ENCODE assay signal across 1 cellular context in genomic region chr11:58945663-58946062, GRCh38.
TF ChIP-seq lines count a peak whose summit lies in the region.

No MANE protein-coding gene starts in this region.

TF ChIP-seq in HepG2, 621 proteins besides CTCF, POLR2A, EP300 and RAD21 (continued from another document and continues in another):
- TF ChIP-seq, protein P1, sequence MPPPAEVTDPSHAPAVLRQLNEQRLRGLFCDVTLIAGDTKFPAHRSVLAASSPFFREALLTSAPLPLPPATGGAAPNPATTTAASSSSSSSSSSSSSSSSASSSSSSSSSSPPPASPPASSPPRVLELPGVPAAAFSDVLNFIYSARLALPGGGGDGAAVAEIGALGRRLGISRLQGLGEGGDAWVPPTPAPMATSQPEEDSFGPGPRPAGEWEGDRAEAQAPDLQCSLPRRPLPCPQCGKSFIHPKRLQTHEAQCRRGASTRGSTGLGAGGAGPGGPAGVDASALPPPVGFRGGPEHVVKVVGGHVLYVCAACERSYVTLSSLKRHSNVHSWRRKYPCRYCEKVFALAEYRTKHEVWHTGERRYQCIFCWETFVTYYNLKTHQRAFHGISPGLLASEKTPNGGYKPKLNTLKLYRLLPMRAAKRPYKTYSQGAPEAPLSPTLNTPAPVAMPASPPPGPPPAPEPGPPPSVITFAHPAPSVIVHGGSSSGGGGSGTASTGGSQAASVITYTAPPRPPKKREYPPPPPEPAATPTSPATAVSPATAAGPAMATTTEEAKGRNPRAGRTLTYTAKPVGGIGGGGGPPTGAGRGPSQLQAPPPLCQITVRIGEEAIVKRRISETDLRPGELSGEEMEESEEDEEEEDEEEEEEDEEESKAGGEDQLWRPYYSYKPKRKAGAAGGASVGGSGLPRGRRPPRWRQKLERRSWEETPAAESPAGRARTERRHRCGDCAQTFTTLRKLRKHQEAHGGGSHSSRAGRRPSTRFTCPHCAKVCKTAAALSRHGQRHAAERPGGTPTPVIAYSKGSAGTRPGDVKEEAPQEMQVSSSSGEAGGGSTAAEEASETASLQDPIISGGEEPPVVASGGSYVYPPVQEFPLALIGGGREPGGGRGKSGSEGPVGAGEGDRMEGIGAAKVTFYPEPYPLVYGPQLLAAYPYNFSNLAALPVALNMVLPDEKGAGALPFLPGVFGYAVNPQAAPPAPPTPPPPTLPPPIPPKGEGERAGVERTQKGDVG (CRISPR knock-in tag; IDR thresholded peaks at IDR 0.05; ENCODE audit: borderline replicate concordance), result no peak
- TF ChIP-seq HNF4G (IDR thresholded peaks at IDR 0.05; ENCODE audit: borderline replicate concordance, low read depth, low read length) (0 out of 2 replicates have a peak, but pooled peaks have one; percentile 21), HNF4G (CRISPR knock-in tag; IDR thresholded peaks at IDR 0.05; ENCODE audit: borderline replicate concordance, low read depth) (no peak), TFAP4 (IDR thresholded peaks at IDR 0.05; ENCODE audit: borderline replicate concordance, low read depth) (no peak), IRX3 (CRISPR knock-in tag; IDR thresholded peaks at IDR 0.05; ENCODE audit: borderline replicate concordance, low read depth) (no peak), CBX2 (IDR thresholded peaks at IDR 0.05; ENCODE audit: low read depth, low read length) (no peak), CBX2 (CRISPR knock-in tag; IDR thresholded peaks at IDR 0.05; ENCODE audit: low read depth) (no peak), NR2C2 (CRISPR knock-in tag; IDR thresholded peaks at IDR 0.05; ENCODE audit: borderline replicate concordance) (0 out of 2 replicates have a peak, but pooled peaks have one; percentile 35), SOX6 (IDR thresholded peaks at IDR 0.05) (no peak), SOX6 (CRISPR knock-in tag; IDR thresholded peaks at IDR 0.05) (peak; percentile 38; the same call in 1 of the 2 replicates), ZNF605 (CRISPR knock-in tag; IDR thresholded peaks at IDR 0.05) (no peak), ATF3 (CRISPR knock-in tag; IDR thresholded peaks at IDR 0.05) (no peak), BCL6 (CRISPR knock-in tag; IDR thresholded peaks at IDR 0.05) (peak; percentile 46; the same call in 1 of the 2 replicates), TBP (CRISPR knock-in tag; IDR thresholded peaks at IDR 0.05) (no peak), CBFB (CRISPR knock-in tag; IDR thresholded peaks at IDR 0.05) (no peak), ZFYVE20 (CRISPR knock-in tag; IDR thresholded peaks at IDR 0.05; ENCODE audit: borderline replicate concordance, low read depth) (no peak), CREM (IDR thresholded peaks at IDR 0.05) (no peak), CREM (CRISPR knock-in tag; IDR thresholded peaks at IDR 0.05) (no peak), IRF2 (CRISPR knock-in tag; IDR thresholded peaks at IDR 0.05) (no peak), ZNF724P (CRISPR knock-in tag; IDR thresholded peaks at IDR 0.05; ENCODE audit: borderline replicate concordance) (no peak), RARA (CRISPR knock-in tag; IDR thresholded peaks at IDR 0.05) (0 out of 2 replicates have a peak, but pooled peaks have one; percentile 23), ZNF781 (CRISPR knock-in tag; IDR thresholded peaks at IDR 0.05; ENCODE audit: borderline replicate concordance, not compliant biosample characterization) (no peak), NCOA2 (CRISPR knock-in tag; IDR thresholded peaks at IDR 0.05) (peak; percentile 40; the same call in 1 of the 2 replicates), ZFP90 (CRISPR knock-in tag; IDR thresholded peaks at IDR 0.05; ENCODE audit: borderline replicate concordance) (no peak), GATAD1 (CRISPR knock-in tag; IDR thresholded peaks at IDR 0.05) (no peak), E2F1 (CRISPR knock-in tag; IDR thresholded peaks at IDR 0.05) (no peak), GFI1 (CRISPR knock-in tag; IDR thresholded peaks at IDR 0.05; ENCODE audit: borderline replicate concordance) (no peak), HNRNPK (IDR thresholded peaks at IDR 0.05; ENCODE audit: low read depth, low read length, poor library complexity, severe bottlenecking) (no peak), SOX13 (IDR thresholded peaks at IDR 0.05) (no peak), SOX13 (CRISPR knock-in tag; conservative IDR thresholded peaks at IDR 0.05 in 1 of 2, IDR thresholded peaks at IDR 0.05 in 1 of 2) (peak in 1 of 2 experiments; percentile 38; a peak in 1 of 4 replicates), YY1 (IDR thresholded peaks at IDR 0.05; ENCODE audit: insufficient read depth, insufficient replicate concordance, low read depth, low read length) (no peak), ZNF768 (CRISPR knock-in tag; IDR thresholded peaks at IDR 0.05) (no peak), MXD4 (CRISPR knock-in tag; IDR thresholded peaks at IDR 0.05) (no peak), ZIK1 (CRISPR knock-in tag; IDR thresholded peaks at IDR 0.05; ENCODE audit: borderline replicate concordance, low read depth) (no peak), ZNF343 (CRISPR knock-in tag; IDR thresholded peaks at IDR 0.05) (no peak), CREB1 (IDR thresholded peaks at IDR 0.05) (no peak), CREB1 (CRISPR knock-in tag; IDR thresholded peaks at IDR 0.05) (no peak), CEBPB (IDR thresholded peaks at IDR 0.05; ENCODE audit: borderline replicate concordance, low read depth, low read length) (peak; percentile 78), FOXJ3 (CRISPR knock-in tag; IDR thresholded peaks at IDR 0.05; ENCODE audit: borderline replicate concordance) (peak; percentile 32; the same call in 1 of the 2 replicates), ATM (IDR thresholded peaks at IDR 0.05; ENCODE audit: borderline replicate concordance) (no peak), NFKB2 (CRISPR knock-in tag; IDR thresholded peaks at IDR 0.05; ENCODE audit: borderline replicate concordance) (no peak), CEBPG (CRISPR knock-in tag; IDR thresholded peaks at IDR 0.05) (peak; percentile 66; the same call in 1 of the 2 replicates), NFYB (CRISPR knock-in tag; IDR thresholded peaks at IDR 0.05) (no peak), ZNF225 (CRISPR knock-in tag; IDR thresholded peaks at IDR 0.05) (no peak), ZNF10 (CRISPR knock-in tag; IDR thresholded peaks at IDR 0.05; ENCODE audit: borderline replicate concordance, low read depth) (no peak), GATAD2A (CRISPR knock-in tag; IDR thresholded peaks at IDR 0.05) (peak; percentile 58)
- TF ChIP-seq, protein P2, sequence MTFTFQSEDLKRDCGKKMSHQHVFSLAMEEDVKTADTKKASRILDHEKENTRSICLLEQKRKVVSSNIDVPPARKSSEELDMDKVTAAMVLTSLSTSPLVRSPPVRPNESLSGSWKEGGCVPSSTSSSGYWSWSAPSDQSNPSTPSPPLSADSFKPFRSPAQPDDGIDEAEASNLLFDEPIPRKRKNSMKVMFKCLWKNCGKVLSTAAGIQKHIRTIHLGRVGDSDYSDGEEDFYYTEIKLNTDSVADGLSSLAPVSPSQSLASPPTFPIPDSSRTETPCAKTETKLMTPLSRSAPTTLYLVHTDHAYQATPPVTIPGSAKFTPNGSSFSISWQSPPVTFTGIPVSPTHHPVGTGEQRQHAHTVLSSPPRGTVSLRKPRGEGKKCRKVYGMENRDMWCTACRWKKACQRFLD (CRISPR knock-in tag; IDR thresholded peaks at IDR 0.05; ENCODE audit: borderline replicate concordance), result no peak
- TF ChIP-seq, protein P3, sequence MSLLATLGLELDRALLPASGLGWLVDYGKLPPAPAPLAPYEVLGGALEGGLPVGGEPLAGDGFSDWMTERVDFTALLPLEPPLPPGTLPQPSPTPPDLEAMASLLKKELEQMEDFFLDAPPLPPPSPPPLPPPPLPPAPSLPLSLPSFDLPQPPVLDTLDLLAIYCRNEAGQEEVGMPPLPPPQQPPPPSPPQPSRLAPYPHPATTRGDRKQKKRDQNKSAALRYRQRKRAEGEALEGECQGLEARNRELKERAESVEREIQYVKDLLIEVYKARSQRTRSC (CRISPR knock-in tag; IDR thresholded peaks at IDR 0.05; ENCODE audit: low read depth), result no peak
- TF ChIP-seq, protein P4, sequence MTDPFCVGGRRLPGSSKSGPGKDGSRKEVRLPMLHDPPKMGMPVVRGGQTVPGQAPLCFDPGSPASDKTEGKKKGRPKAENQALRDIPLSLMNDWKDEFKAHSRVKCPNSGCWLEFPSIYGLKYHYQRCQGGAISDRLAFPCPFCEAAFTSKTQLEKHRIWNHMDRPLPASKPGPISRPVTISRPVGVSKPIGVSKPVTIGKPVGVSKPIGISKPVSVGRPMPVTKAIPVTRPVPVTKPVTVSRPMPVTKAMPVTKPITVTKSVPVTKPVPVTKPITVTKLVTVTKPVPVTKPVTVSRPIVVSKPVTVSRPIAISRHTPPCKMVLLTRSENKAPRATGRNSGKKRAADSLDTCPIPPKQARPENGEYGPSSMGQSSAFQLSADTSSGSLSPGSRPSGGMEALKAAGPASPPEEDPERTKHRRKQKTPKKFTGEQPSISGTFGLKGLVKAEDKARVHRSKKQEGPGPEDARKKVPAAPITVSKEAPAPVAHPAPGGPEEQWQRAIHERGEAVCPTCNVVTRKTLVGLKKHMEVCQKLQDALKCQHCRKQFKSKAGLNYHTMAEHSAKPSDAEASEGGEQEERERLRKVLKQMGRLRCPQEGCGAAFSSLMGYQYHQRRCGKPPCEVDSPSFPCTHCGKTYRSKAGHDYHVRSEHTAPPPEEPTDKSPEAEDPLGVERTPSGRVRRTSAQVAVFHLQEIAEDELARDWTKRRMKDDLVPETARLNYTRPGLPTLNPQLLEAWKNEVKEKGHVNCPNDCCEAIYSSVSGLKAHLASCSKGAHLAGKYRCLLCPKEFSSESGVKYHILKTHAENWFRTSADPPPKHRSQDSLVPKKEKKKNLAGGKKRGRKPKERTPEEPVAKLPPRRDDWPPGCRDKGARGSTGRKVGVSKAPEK (CRISPR knock-in tag; IDR thresholded peaks at IDR 0.05; ENCODE audit: borderline replicate concordance), result no peak
- TF ChIP-seq, protein P5, sequence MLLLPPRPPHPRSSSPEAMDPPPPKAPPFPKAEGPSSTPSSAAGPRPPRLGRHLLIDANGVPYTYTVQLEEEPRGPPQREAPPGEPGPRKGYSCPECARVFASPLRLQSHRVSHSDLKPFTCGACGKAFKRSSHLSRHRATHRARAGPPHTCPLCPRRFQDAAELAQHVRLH (CRISPR knock-in tag; IDR thresholded peaks at IDR 0.05; ENCODE audit: borderline replicate concordance, low read depth), result no peak
- TF ChIP-seq, protein P6, sequence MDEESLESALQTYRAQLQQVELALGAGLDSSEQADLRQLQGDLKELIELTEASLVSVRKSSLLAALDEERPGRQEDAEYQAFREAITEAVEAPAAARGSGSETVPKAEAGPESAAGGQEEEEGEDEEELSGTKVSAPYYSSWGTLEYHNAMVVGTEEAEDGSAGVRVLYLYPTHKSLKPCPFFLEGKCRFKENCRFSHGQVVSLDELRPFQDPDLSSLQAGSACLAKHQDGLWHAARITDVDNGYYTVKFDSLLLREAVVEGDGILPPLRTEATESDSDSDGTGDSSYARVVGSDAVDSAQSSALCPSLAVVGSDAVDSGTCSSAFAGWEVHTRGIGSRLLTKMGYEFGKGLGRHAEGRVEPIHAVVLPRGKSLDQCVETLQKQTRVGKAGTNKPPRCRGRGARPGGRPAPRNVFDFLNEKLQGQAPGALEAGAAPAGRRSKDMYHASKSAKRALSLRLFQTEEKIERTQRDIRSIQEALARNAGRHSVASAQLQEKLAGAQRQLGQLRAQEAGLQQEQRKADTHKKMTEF (CRISPR knock-in tag; IDR thresholded peaks at IDR 0.05), result no peak
- TF ChIP-seq, protein P7, sequence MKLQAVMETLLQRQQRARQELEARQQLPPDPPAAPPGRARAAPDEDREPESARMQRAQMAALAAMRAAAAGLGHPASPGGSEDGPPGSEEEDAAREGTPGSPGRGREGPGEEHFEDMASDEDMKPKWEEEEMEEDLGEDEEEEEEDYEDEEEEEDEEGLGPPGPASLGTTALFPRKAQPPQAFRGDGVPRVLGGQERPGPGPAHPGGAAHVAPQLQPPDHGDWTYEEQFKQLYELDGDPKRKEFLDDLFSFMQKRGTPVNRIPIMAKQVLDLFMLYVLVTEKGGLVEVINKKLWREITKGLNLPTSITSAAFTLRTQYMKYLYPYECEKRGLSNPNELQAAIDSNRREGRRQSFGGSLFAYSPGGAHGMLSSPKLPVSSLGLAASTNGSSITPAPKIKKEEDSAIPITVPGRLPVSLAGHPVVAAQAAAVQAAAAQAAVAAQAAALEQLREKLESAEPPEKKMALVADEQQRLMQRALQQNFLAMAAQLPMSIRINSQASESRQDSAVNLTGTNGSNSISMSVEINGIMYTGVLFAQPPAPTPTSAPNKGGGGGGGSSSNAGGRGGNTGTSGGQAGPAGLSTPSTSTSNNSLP (IDR thresholded peaks at IDR 0.05; ENCODE audit: low read depth, low read length), result 0 out of 2 replicates have a peak, but pooled peaks have one; percentile 11
